Comparison of ENCODE assay signal across 20 cellular contexts in genomic region chr17:36599546-36600250, GRCh38. TPM values are rescaled to one million over a fixed set of nuclear protein-coding genes. Genes with fewer than 3 reads are reported as not detected.
DNase-seq lines count a peak whose midpoint lies in the region; ATAC-seq and TF ChIP-seq lines count a peak whose summit lies in the region.
"Had no signal": no experiment of that assay in that cellular context is flagged by ENCODE, and none has a peak within 500 bp of the region (broad histone marks: within the 10 kb centered on the region; RNA-seq: fewer than 3 reads in every experiment).

No MANE protein-coding gene starts in this region.

- POLR2A ChIA-PET in CD4-positive, alpha-beta T cell (lab: Charles Lee) = interaction anchor here (2.0 kb wide), 1 partner anchor 27 kb away, joined by 5 read pairs; no protein-coding TSS in a partner anchor

- H3K27me3 Mint-ChIP-seq in CD4-positive, alpha-beta T cell = no peaks in the 10 kb centered on the region
- H3K27me3 Mint-ChIP-seq in HFFc6 (ENCODE audit: insufficient read depth) (no peaks in the 10 kb centered on the region), endodermal cell (ENCODE audit: insufficient read depth) (no peaks in the 10 kb centered on the region), neural progenitor cell (ENCODE audit: insufficient read depth, low read depth) (peaks cover 8% of the 10 kb centered on the region)
- H3K27me3 Mint-ChIP-seq: naive thymus-derived CD4-positive, alpha-beta T cell had no signal

- peaks cover 40% of the 10 kb centered on the region for H3K36me3 ChIP-seq in endodermal cell (ENCODE audit: control insufficient read depth, insufficient read depth, low read length)
- no peaks in the 10 kb centered on the region for H3K36me3 ChIP-seq in neural progenitor cell

- no peak overlapping the region for H3K27ac ChIP-seq in CD4-positive, alpha-beta T cell (ENCODE audit: low read depth, low read length)
- H3K27ac ChIP-seq in endodermal cell (ENCODE audit: low read depth, low read length) (no peak overlapping the region), neural progenitor cell (no peak overlapping the region)

- peaks cover 10% of the 10 kb centered on the region for H3K79me2 ChIP-seq in neural progenitor cell (ENCODE audit: low read depth)

- H3K27me3 ChIP-seq in CD4-positive, alpha-beta T cell (ENCODE audit: control insufficient read depth, insufficient read depth, low read length) = no peaks in the 10 kb centered on the region
- H3K27me3 ChIP-seq in endodermal cell (ENCODE audit: control insufficient read depth, insufficient read depth, low read length, poor library complexity, severe bottlenecking) (no peaks in the 10 kb centered on the region), neural progenitor cell (peaks cover 8% of the 10 kb centered on the region)
- H3K27me3 ChIP-seq: sigmoid colon had no signal

- intact Hi-C loops in CD4-positive, alpha-beta T cell (cut with DNase I, micrococcal nuclease) = loop anchor here in 1 of 2 experiments (2.0 kb wide), 2 partner anchors 53 to 887 kb away; no protein-coding TSS in a partner anchor

- peak overlapping the region; percentile 97 for H3K4me3 Mint-ChIP-seq in CD4-positive, alpha-beta T cell
- H3K4me3 Mint-ChIP-seq in HFFc6 (peak overlapping the region; percentile 94; the same call in 1 of the 2 replicates), endodermal cell (no peak overlapping the region), neural progenitor cell (peak overlapping the region; percentile 89)

- H3K4me1 ChIP-seq in endodermal cell (ENCODE audit: control insufficient read depth, insufficient read depth, low read length) = peaks cover 6% of the 10 kb centered on the region
- peaks cover 15% of the 10 kb centered on the region for H3K4me1 ChIP-seq in neural progenitor cell

- WGBS in endodermal cell (ENCODE audit: insufficient coverage in 1 of 2, insufficient read length in 1 of 2), 2 experiments = 91 to 95% methylated on average over 7 to 11 of the region's 11 CpGs

- H3K4me3 ChIP-seq in endodermal cell (ENCODE audit: low read length) (no peak overlapping the region), neural progenitor cell (no peak overlapping the region)
- H3K4me3 ChIP-seq: lung, sigmoid colon had no signal

- H3K27ac Mint-ChIP-seq in CD4-positive, alpha-beta T cell = no peak overlapping the region
- 0 out of 2 replicates have a peak overlapping the region, but pooled peaks have one; percentile 92 for H3K27ac Mint-ChIP-seq in HFFc6
- no peak overlapping the region for H3K27ac Mint-ChIP-seq in endodermal cell
- no peak overlapping the region for H3K27ac Mint-ChIP-seq in neural progenitor cell

- no peaks in the 10 kb centered on the region for H3K9me3 ChIP-seq in CD4-positive, alpha-beta T cell (ENCODE audit: control insufficient read depth, low read length)
- no peaks in the 10 kb centered on the region for H3K9me3 ChIP-seq in endodermal cell (ENCODE audit: control insufficient read depth, low read length)
- H3K9me3 ChIP-seq in neural progenitor cell (ENCODE audit: low read depth) = no peaks in the 10 kb centered on the region
- H3K9me3 ChIP-seq: sigmoid colon had no signal

- CTCF ChIA-PET in CD4-positive, alpha-beta T cell (lab: Charles Lee) = interaction anchor here (1.0 kb wide), 1 partner anchor 46 kb away, joined by 3 read pairs; no protein-coding TSS in a partner anchor

- no peak for DNase-seq in CD4-positive, alpha-beta T cell
- DNase-seq in HFFc6 = no peak
- peak; percentile 42 for DNase-seq in endodermal cell
- no peak for DNase-seq in neural progenitor cell (ENCODE audit: low spot score)
- DNase-seq in NK-92 (lab: John Stamatoyannopoulos, UW; ENCODE audit: unreplicated experiment) = no peak
- no peak for DNase-seq in C1 segment of cervical spinal cord (lab: John Stamatoyannopoulos, UW)
- DNase-seq in SW 1271 (lab: John Stamatoyannopoulos, UW) = no peak
- DNase-seq: activated CD4-positive, alpha-beta T cell treated with anti-CD3 and anti-CD28 coated beads for 1 hour; activated CD8-positive, alpha-beta T cell treated with anti-CD3 and anti-CD28 coated beads, Interleukin-2, amount 10 ng/mL, durations not matched to agents 7 days and 5 days; activated naive CD4-positive, alpha-beta T cell treated with anti-CD3 and anti-CD28 coated beads for 36 hours; DMS79; effector memory CD4-positive, alpha-beta T cell; KG1; kidney; naive thymus-derived CD4-positive, alpha-beta T cell; NCI-H146; NCI-H526 treated with DMSO at 0.1 percent for 48 hours; sigmoid colon had no signal

- H3K36me3 Mint-ChIP-seq in CD4-positive, alpha-beta T cell (ENCODE audit: low read depth) = peaks cover 5% of the 10 kb centered on the region
- H3K36me3 Mint-ChIP-seq in HFFc6 (ENCODE audit: low read depth) (no peaks in the 10 kb centered on the region), endodermal cell (ENCODE audit: low read depth) (peaks cover 25% of the 10 kb centered on the region), neural progenitor cell (peaks cover 14% of the 10 kb centered on the region)

- H3F3A ChIP-seq in neural progenitor cell (ENCODE audit: low read depth) = peaks cover 31% of the 10 kb centered on the region

- no peak for TF ChIP-seq CTCF in CD4-positive, alpha-beta T cell (IDR thresholded peaks at IDR 0.05)
- TF ChIP-seq CTCF in HFFc6 (IDR thresholded peaks at IDR 0.05) (no peak), endodermal cell (conservative IDR thresholded peaks at IDR 0.05) (no peak), neural progenitor cell (IDR thresholded peaks at IDR 0.05) (no peak)

- H3K9ac ChIP-seq in endodermal cell (ENCODE audit: extremely low read depth, low read length, poor library complexity, severe bottlenecking) = no peak overlapping the region
- no peak overlapping the region for H3K9ac ChIP-seq in neural progenitor cell
- H3K9ac ChIP-seq: parathyroid adenoma had no signal

- H3K4me1 Mint-ChIP-seq in CD4-positive, alpha-beta T cell (ENCODE audit: low read depth) = peaks cover 34% of the 10 kb centered on the region
- H3K4me1 Mint-ChIP-seq in HFFc6 (ENCODE audit: low read depth) (peaks cover 30% of the 10 kb centered on the region), endodermal cell (peaks cover 21% of the 10 kb centered on the region), neural progenitor cell (peaks cover 23% of the 10 kb centered on the region)

- H4K20me1 ChIP-seq in neural progenitor cell (ENCODE audit: low read depth) = peaks cover 15% of the 10 kb centered on the region

- H3K4me2 ChIP-seq in neural progenitor cell = no peak overlapping the region

- no peaks in the 10 kb centered on the region for H3K9me3 Mint-ChIP-seq in CD4-positive, alpha-beta T cell
- H3K9me3 Mint-ChIP-seq in HFFc6 (no peaks in the 10 kb centered on the region), endodermal cell (no peaks in the 10 kb centered on the region), neural progenitor cell (no peaks in the 10 kb centered on the region)
- H3K9me3 Mint-ChIP-seq: activated naive CD4-positive, alpha-beta T cell treated with anti-CD3 and anti-CD28 coated beads for 36 hours had no signal

- H2AFZ ChIP-seq in neural progenitor cell (replicated peaks) = no peak overlapping the region

- ATAC-seq in CD4-positive, alpha-beta T cell (ENCODE audit: poor library complexity) = no peak
- ATAC-seq: activated CD8-positive, alpha-beta T cell treated with anti-CD3 and anti-CD28 coated beads, Interleukin-2, amount 10 ng/mL, durations not matched to agents 7 days and 5 days; naive thymus-derived CD4-positive, alpha-beta T cell had no signal

RNA-seq across cellular contexts. Expression of gene MRM1, which starts 1.7 kb away (rescaled TPM):
- 1 to 10 TPM in 1 of 2 experiments, under 1 TPM in 1; 0.81 to 1.1 TPM for total RNA-seq in CD4-positive, alpha-beta T cell
- 10 to 100 TPM in 1 of 6 experiments, 1 to 10 TPM in 5; 7.3 to 11.4 (median 7.9) TPM for total RNA-seq in HFFc6 (2021; fragmentation: NEBNext Ultra II Directional; extraction: Animal tissue kit (Norgen Biotek cat#: 25700))
- total RNA-seq in endodermal cell (10 to 100 TPM; 10.7 to 11.4 TPM), neural progenitor cell (ENCODE audit: low replicate concordance) (0.65 and 4.1 TPM in 2 replicates)
- 2.4 TPM for polyA plus RNA-seq in endodermal cell (2013, experiment 1 of 2)
- 1.7 TPM for polyA plus RNA-seq in endodermal cell (2013, experiment 2 of 2)

RNA-seq across cellular contexts. Expression of gene DHRS11, which starts 8.0 kb away (rescaled TPM):
- total RNA-seq in CD4-positive, alpha-beta T cell = 1 to 10 TPM; 2.9 to 4.0 TPM
- total RNA-seq in HFFc6 (2021; fragmentation: NEBNext Ultra II Directional; extraction: Animal tissue kit (Norgen Biotek cat#: 25700)) = 10 to 100 TPM in 4 of 6 experiments, 1 to 10 TPM in 2; 8.4 to 11.3 (median 10.6) TPM
- total RNA-seq in endodermal cell (10 to 100 TPM; 25.5 to 28.5 TPM), neural progenitor cell (ENCODE audit: low replicate concordance) (14.4 and 27.3 TPM in 2 replicates)
- 20.2 TPM for polyA plus RNA-seq in endodermal cell (2013, experiment 1 of 2)
- polyA plus RNA-seq in endodermal cell (2013, experiment 2 of 2) = 19.2 TPM

RNA-seq across cellular contexts. Expression of gene GGNBP2, which starts 55.0 kb away (rescaled TPM):
- total RNA-seq in CD4-positive, alpha-beta T cell = 100 to 1,000 TPM; 216 to 228 TPM
- total RNA-seq in HFFc6 (2021; fragmentation: NEBNext Ultra II Directional; extraction: Animal tissue kit (Norgen Biotek cat#: 25700)) = 10 to 100 TPM; 53.1 to 62.8 (median 54.2) TPM
- 10 to 100 TPM; 56.8 to 61.6 TPM for total RNA-seq in endodermal cell
- 61.1 TPM for polyA plus RNA-seq in endodermal cell (2013, experiment 1 of 2)
- 57.6 TPM for polyA plus RNA-seq in endodermal cell (2013, experiment 2 of 2)
- total RNA-seq in neural progenitor cell (ENCODE audit: low replicate concordance) = 44.4 and 79.5 TPM in 2 replicates
